2 cellular contexts compared by ENCODE assay signal in genomic region chr20:3177746-3178477, GRCh38.
TF ChIP-seq lines count a peak whose summit lies in the region.

No MANE protein-coding gene starts in this region.

TF ChIP-seq in GM23338, 12 proteins besides CTCF, POLR2A, EP300 and RAD21 (continued from another document):
- TF ChIP-seq POLR2AphosphoS5 (IDR thresholded peaks at IDR 0.05; ENCODE audit: low read depth): no peak
- TF ChIP-seq, protein P1, sequence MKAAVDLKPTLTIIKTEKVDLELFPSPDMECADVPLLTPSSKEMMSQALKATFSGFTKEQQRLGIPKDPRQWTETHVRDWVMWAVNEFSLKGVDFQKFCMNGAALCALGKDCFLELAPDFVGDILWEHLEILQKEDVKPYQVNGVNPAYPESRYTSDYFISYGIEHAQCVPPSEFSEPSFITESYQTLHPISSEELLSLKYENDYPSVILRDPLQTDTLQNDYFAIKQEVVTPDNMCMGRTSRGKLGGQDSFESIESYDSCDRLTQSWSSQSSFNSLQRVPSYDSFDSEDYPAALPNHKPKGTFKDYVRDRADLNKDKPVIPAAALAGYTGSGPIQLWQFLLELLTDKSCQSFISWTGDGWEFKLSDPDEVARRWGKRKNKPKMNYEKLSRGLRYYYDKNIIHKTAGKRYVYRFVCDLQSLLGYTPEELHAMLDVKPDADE (IDR thresholded peaks at IDR 0.05): no peak
- TF ChIP-seq EZH2 (IDR thresholded peaks at IDR 0.05; ENCODE audit: low read depth, unreplicated experiment): no peak
- TF ChIP-seq STAT1 (IDR thresholded peaks at IDR 0.05; ENCODE audit: unreplicated experiment): no peak
- TF ChIP-seq, protein P2, sequence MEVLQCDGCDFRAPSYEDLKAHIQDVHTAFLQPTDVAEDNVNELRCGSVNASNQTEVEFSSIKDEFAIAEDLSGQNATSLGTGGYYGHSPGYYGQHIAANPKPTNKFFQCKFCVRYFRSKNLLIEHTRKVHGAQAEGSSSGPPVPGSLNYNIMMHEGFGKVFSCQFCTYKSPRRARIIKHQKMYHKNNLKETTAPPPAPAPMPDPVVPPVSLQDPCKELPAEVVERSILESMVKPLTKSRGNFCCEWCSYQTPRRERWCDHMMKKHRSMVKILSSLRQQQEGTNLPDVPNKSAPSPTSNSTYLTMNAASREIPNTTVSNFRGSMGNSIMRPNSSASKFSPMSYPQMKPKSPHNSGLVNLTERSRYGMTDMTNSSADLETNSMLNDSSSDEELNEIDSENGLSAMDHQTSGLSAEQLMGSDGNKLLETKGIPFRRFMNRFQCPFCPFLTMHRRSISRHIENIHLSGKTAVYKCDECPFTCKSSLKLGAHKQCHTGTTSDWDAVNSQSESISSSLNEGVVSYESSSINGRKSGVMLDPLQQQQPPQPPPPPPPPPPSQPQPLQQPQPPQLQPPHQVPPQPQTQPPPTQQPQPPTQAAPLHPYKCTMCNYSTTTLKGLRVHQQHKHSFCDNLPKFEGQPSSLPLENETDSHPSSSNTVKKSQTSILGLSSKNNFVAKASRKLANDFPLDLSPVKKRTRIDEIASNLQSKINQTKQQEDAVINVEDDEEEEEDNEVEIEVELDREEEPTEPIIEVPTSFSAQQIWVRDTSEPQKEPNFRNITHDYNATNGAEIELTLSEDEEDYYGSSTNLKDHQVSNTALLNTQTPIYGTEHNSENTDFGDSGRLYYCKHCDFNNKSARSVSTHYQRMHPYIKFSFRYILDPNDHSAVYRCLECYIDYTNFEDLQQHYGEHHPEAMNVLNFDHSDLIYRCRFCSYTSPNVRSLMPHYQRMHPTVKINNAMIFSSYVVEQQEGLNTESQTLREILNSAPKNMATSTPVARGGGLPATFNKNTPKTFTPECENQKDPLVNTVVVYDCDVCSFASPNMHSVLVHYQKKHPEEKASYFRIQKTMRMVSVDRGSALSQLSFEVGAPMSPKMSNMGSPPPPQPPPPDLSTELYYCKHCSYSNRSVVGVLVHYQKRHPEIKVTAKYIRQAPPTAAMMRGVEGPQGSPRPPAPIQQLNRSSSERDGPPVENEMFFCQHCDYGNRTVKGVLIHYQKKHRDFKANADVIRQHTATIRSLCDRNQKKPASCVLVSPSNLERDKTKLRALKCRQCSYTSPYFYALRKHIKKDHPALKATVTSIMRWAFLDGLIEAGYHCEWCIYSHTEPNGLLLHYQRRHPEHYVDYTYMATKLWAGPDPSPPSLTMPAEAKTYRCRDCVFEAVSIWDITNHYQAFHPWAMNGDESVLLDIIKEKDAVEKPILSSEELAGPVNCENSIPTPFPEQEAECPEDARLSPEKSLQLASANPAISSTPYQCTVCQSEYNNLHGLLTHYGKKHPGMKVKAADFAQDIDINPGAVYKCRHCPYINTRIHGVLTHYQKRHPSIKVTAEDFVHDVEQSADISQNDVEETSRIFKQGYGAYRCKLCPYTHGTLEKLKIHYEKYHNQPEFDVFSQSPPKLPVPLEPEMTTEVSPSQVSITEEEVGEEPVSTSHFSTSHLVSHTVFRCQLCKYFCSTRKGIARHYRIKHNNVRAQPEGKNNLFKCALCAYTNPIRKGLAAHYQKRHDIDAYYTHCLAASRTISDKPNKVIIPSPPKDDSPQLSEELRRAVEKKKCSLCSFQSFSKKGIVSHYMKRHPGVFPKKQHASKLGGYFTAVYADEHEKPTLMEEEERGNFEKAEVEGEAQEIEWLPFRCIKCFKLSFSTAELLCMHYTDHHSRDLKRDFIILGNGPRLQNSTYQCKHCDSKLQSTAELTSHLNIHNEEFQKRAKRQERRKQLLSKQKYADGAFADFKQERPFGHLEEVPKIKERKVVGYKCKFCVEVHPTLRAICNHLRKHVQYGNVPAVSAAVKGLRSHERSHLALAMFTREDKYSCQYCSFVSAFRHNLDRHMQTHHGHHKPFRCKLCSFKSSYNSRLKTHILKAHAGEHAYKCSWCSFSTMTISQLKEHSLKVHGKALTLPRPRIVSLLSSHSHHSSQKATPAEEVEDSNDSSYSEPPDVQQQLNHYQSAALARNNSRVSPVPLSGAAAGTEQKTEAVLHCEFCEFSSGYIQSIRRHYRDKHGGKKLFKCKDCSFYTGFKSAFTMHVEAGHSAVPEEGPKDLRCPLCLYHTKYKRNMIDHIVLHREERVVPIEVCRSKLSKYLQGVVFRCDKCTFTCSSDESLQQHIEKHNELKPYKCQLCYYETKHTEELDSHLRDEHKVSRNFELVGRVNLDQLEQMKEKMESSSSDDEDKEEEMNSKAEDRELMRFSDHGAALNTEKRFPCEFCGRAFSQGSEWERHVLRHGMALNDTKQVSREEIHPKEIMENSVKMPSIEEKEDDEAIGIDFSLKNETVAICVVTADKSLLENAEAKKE (CRISPR knock-in tag; IDR thresholded peaks at IDR 0.05): no peak
- TF ChIP-seq JUNB (IDR thresholded peaks at IDR 0.05; ENCODE audit: unreplicated experiment): no peak
- no peak for TF ChIP-seq REST (IDR thresholded peaks at IDR 0.05; ENCODE audit: unreplicated experiment)
- TF ChIP-seq NANOG (IDR thresholded peaks at IDR 0.05; ENCODE audit: borderline replicate concordance): no peak
- TF ChIP-seq EZH2phosphoT487 (IDR thresholded peaks at IDR 0.05; ENCODE audit: unreplicated experiment): no peak
- TF ChIP-seq ZNF331 (CRISPR knock-in tag; IDR thresholded peaks at IDR 0.05; ENCODE audit: low read depth): no peak
TF ChIP-seq in GM23338: peak in this region for 0.

TF ChIP-seq in WTC11, 78 proteins besides CTCF, POLR2A, EP300 and RAD21 (continued from another document):
- TF ChIP-seq, protein P3, sequence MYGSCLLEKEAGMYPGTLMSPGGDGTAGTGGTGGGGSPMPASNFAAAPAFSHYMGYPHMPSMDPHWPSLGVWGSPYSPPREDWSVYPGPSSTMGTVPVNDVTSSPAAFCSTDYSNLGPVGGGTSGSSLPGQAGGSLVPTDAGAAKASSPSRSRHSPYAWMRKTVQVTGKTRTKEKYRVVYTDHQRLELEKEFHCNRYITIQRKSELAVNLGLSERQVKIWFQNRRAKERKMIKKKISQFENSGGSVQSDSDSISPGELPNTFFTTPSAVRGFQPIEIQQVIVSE (CRISPR knock-in tag; IDR thresholded peaks at IDR 0.05; ENCODE audit: borderline replicate concordance): no peak
- TF ChIP-seq KAT7 (CRISPR knock-in tag; IDR thresholded peaks at IDR 0.05; ENCODE audit: borderline replicate concordance) (no peak), IRF2 (CRISPR knock-in tag; IDR thresholded peaks at IDR 0.05; ENCODE audit: borderline replicate concordance, low read depth) (no peak), ZNF512 (CRISPR knock-in tag; IDR thresholded peaks at IDR 0.05; ENCODE audit: borderline replicate concordance) (no peak), NFE2L1 (CRISPR knock-in tag; IDR thresholded peaks at IDR 0.05) (no peak), FOXP1 (CRISPR knock-in tag; IDR thresholded peaks at IDR 0.05; ENCODE audit: borderline replicate concordance) (no peak), RORB (CRISPR knock-in tag; IDR thresholded peaks at IDR 0.05) (no peak), MLX (CRISPR knock-in tag; IDR thresholded peaks at IDR 0.05) (no peak), AR (CRISPR knock-in tag; IDR thresholded peaks at IDR 0.05) (no peak), JAZF1 (CRISPR knock-in tag; IDR thresholded peaks at IDR 0.05) (no peak), ETV6 (CRISPR knock-in tag; IDR thresholded peaks at IDR 0.05) (no peak)
- TF ChIP-seq, protein P4, sequence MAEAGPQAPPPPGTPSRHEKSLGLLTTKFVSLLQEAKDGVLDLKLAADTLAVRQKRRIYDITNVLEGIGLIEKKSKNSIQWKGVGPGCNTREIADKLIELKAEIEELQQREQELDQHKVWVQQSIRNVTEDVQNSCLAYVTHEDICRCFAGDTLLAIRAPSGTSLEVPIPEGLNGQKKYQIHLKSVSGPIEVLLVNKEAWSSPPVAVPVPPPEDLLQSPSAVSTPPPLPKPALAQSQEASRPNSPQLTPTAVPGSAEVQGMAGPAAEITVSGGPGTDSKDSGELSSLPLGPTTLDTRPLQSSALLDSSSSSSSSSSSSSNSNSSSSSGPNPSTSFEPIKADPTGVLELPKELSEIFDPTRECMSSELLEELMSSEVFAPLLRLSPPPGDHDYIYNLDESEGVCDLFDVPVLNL (CRISPR knock-in tag; IDR thresholded peaks at IDR 0.05; ENCODE audit: borderline replicate concordance, low read depth): no peak
